ENCODE assay signal across 7 cellular contexts in the genomic region with DNA sequence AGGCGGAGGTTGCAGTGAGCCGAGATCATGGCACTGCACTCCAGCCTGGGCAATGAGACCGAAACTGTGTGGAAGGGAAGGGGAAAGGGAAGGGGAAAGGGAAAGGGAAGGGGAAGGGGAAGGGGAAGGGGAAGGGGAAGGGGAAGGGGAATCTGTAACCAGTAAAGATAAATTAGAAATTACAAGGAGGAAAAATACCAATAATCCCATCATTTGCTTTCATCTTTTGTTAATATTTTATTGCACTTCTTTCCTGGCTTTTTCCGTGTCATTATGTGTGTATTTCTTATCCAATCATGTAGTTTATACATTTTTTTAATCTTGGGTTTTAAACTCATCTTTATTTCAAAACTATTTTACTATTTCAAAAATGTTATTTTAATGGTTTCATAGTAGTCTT.
"Had no signal": no experiment of that assay in that cellular context is flagged by ENCODE, and none has a peak within 500 bp of the region (broad histone marks: within the 10 kb centered on the region; RNA-seq: fewer than 3 reads in every experiment).

No MANE protein-coding gene starts in this region.

- H3K9me3 Mint-ChIP-seq: GM23338 had no signal

- ATAC-seq: GM23338 had no signal

- H3K4me3 ChIP-seq: GM23338 had no signal

- H3K27ac ChIP-seq: HL-60 had no signal

- FAIRE-seq: H1 had no signal

- H3K27ac Mint-ChIP-seq: GM23338, H9 had no signal

- H3K4me1 Mint-ChIP-seq: GM23338, H9 had no signal

- DNase-seq: H9, HCEC 1CT, IMR-90, KBM-7 had no signal

- H3K4me3 Mint-ChIP-seq: GM23338, H9 had no signal

- H3K4me2 ChIP-seq: GM23338 had no signal

- H2AFZ ChIP-seq: GM23338 had no signal
